7 cellular contexts compared by ENCODE assay signal in the genomic region with DNA sequence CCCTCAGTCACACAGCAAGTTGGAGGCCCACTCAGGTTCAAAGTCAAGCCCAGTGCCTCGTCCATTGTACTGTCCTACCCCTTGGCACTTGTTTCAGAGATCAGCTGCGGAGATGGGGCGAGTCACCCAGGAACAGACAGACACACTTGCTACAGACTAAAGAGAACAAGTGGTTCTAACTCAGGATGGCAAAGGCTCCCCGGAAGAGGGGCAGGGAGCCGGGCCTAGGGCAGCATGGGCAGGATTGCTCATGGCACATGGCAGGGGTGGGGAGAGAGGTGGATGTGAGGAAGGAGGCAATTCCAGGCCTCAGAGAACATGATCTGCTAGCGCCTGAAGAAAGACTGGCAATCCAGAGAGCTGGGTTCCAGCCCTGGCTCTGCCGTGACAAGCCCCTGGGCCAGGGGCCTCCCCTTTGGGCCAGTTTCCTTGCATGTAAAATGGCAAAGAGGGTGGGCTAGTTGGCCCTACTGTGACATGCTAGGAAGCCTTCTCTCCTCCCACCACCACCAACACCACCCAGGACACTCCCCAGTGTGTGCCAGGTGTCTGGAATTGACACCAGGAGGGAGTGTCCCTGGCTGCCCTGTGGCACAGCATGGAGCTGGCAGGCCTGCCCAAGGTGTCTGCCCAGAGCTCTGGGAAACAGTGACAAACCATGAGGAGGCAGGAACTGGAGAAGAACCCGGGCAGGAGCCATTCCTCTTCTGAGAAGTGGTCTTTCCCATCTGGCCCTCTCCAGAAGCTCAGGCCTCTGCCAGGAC. TPM values are rescaled to one million over a fixed set of nuclear protein-coding genes. Genes with fewer than 3 reads are reported as not detected.
DNase-seq lines count a peak whose midpoint lies in the region; ATAC-seq and TF ChIP-seq lines count a peak whose summit lies in the region.

No MANE protein-coding gene starts in this region.

- intact Hi-C loops in body of pancreas (cut with DNase I): no loop called here
- intact Hi-C loops in lower leg skin (cut with DNase I; ENCODE audit: low total_unique reads): no loop called here

- H3K79me1 ChIP-seq in mesenchymal stem cell (replicated peaks; ENCODE audit: low read length, poor library complexity, severe bottlenecking): no peaks in the 10 kb centered on the region

- H3K23ac ChIP-seq in mesenchymal stem cell (ENCODE audit: low read length in 2 of 2): peak overlapping the region in 1 of 2 experiments; percentile 6

- H3K14ac ChIP-seq in mesenchymal stem cell (ENCODE audit: low read length in 2 of 2): peak overlapping the region in 1 of 2 experiments; percentile 74

- H3K4me1 ChIP-seq in body of pancreas: peaks cover 23% of the 10 kb centered on the region
- H3K4me1 ChIP-seq in mesenchymal stem cell (ENCODE audit: control insufficient read depth, insufficient read depth, low read depth, low read length): peaks cover 21% of the 10 kb centered on the region

- peak overlapping the region; percentile 45 for H4K91ac ChIP-seq in mesenchymal stem cell (ENCODE audit: low read length)

- peak; percentile 62 for ATAC-seq in body of pancreas
- ATAC-seq in stimulated activated naive CD8-positive, alpha-beta T cell treated with anti-CD3 and anti-CD28 coated beads, Interleukin-15, amount 100 ng/mL, for 72 hours: peak; percentile 33

- DNase-seq in LHCN-M2 (ENCODE audit: low read depth) (peak; percentile 66), body of pancreas (peak in 3 of 4 donors; percentile 40 to 66 (median 55)), mesenchymal stem cell (no peak), NCI-H1417 (lab: John Stamatoyannopoulos, UW) (no peak), lower leg skin (ENCODE audit: low spot score in 2 of 2) (no peak)
- DNase-seq in stimulated activated naive CD8-positive, alpha-beta T cell treated with anti-CD3 and anti-CD28 coated beads, Interleukin-15, amount 100 ng/mL, for 72 hours: peak in 1 of 2 donors; percentile 11
- DNase-seq in effector CD4-positive, alpha-beta T cell: no peak

- H3K27ac ChIP-seq in body of pancreas (peak overlapping the region in 3 of 4 donors; percentile 43 to 54 (median 45)), mesenchymal stem cell (ENCODE audit: low read length, poor library complexity, severe bottlenecking) (no peak overlapping the region)

- H3K4me3 ChIP-seq in body of pancreas (no peak overlapping the region), mesenchymal stem cell (ENCODE audit: insufficient read depth in 1 of 2, low read depth in 1 of 2, low read length in 2 of 2) (no peak overlapping the region), lower leg skin (ENCODE audit: low read depth, poor library complexity, severe bottlenecking) (no peak overlapping the region)

- peak overlapping the region; percentile 78 to 89 for H3K27ac Mint-ChIP-seq in stimulated activated naive CD8-positive, alpha-beta T cell treated with anti-CD3 and anti-CD28 coated beads, Interleukin-15, amount 100 ng/mL, for 72 hours

- peak overlapping the region; percentile 56 to 99 for H3K18ac ChIP-seq in mesenchymal stem cell (ENCODE audit: low read depth in 1 of 2, low read length in 2 of 2)

- H2BK120ac ChIP-seq in mesenchymal stem cell (ENCODE audit: low read depth, low read length): peak overlapping the region; percentile 22

- no peak overlapping the region for H3K9ac ChIP-seq in mesenchymal stem cell (ENCODE audit: low read length)

- peak overlapping the region; percentile 9 to 100 for H2BK12ac ChIP-seq in mesenchymal stem cell (ENCODE audit: low read length in 2 of 2)

- H3K4me2 ChIP-seq in mesenchymal stem cell (ENCODE audit: low read length, poor library complexity, severe bottlenecking): no peak overlapping the region

- TF ChIP-seq CTCF in body of pancreas (IDR thresholded peaks at IDR 0.05) (no peak), lower leg skin (IDR thresholded peaks at IDR 0.05) (no peak)

- H3K9me3 ChIP-seq in body of pancreas: no peaks in the 10 kb centered on the region
- H3K9me3 ChIP-seq in mesenchymal stem cell (ENCODE audit: control insufficient read depth, low read length): peaks cover 4% of the 10 kb centered on the region

- TF ChIP-seq POLR2A in body of pancreas (IDR thresholded peaks at IDR 0.05) (no peak), lower leg skin (IDR thresholded peaks at IDR 0.05) (no peak)

- 73 to 79% methylated on average over 7 to 8 of the region's 8 CpGs for WGBS in body of pancreas, 2 donors
- WGBS in mesenchymal stem cell: 80% methylated on average over 6 of the region's 8 CpGs
- WGBS in lower leg skin, 2 donors: 36 to 49% methylated on average over 8 of the region's 8 CpGs

- H4K8ac ChIP-seq in mesenchymal stem cell (ENCODE audit: low read length): peak overlapping the region; percentile 25

- H3K9me3 Mint-ChIP-seq in stimulated activated naive CD8-positive, alpha-beta T cell treated with anti-CD3 and anti-CD28 coated beads, Interleukin-15, amount 100 ng/mL, for 72 hours: no peaks in the 10 kb centered on the region

- peaks cover 19% of the 10 kb centered on the region for H3K4me1 Mint-ChIP-seq in stimulated activated naive CD8-positive, alpha-beta T cell treated with anti-CD3 and anti-CD28 coated beads, Interleukin-15, amount 100 ng/mL, for 72 hours

- no peak overlapping the region for H2BK5ac ChIP-seq in mesenchymal stem cell (ENCODE audit: low read depth, low read length, poor library complexity, severe bottlenecking)

- no peak overlapping the region for H3K4me3 Mint-ChIP-seq in stimulated activated naive CD8-positive, alpha-beta T cell treated with anti-CD3 and anti-CD28 coated beads, Interleukin-15, amount 100 ng/mL, for 72 hours

- H3K4ac ChIP-seq in mesenchymal stem cell (ENCODE audit: low read depth in 1 of 2, low read length in 2 of 2): peak overlapping the region; percentile 29 to 96

- H3K36me3 ChIP-seq in body of pancreas (replicated peaks in 1 of 2; ENCODE audit: insufficient read depth in 1 of 2, low read depth in 2 of 2): no peaks in the 10 kb centered on the region
- no peaks in the 10 kb centered on the region for H3K36me3 ChIP-seq in mesenchymal stem cell (ENCODE audit: control insufficient read depth in 1 of 2, insufficient read depth in 2 of 2, low read depth in 1 of 2, low read length in 2 of 2)

- no peaks in the 10 kb centered on the region for H3K27me3 Mint-ChIP-seq in stimulated activated naive CD8-positive, alpha-beta T cell treated with anti-CD3 and anti-CD28 coated beads, Interleukin-15, amount 100 ng/mL, for 72 hours

- H3K27me3 ChIP-seq in body of pancreas: no peaks in the 10 kb centered on the region
- H3K27me3 ChIP-seq in mesenchymal stem cell (ENCODE audit: control insufficient read depth in 1 of 2, insufficient read depth in 1 of 2, low read length in 2 of 2): no peaks in the 10 kb centered on the region

- H2BK15ac ChIP-seq in mesenchymal stem cell (ENCODE audit: low read depth, poor library complexity, severe bottlenecking): no peak overlapping the region

- peak overlapping the region; percentile 9 for H2AK5ac ChIP-seq in mesenchymal stem cell (ENCODE audit: low read length, severe bottlenecking)

- H2AFZ ChIP-seq in mesenchymal stem cell (ENCODE audit: low read depth, low read length): no peak overlapping the region

RNA-seq across cellular contexts. Expression of a gene that starts 24.0 kb away (rescaled TPM):
- 49.7 and 56.7 TPM in 2 replicates for total RNA-seq in LHCN-M2 (2014; rRNA removed)
- polyA plus RNA-seq in LHCN-M2 (2012): 16.9 TPM
- total RNA-seq in body of pancreas: 10 to 100 TPM; 26.7 to 52.1 TPM
- 49.1 TPM for polyA plus RNA-seq in mesenchymal stem cell (2013, experiment 1 of 2)
- polyA plus RNA-seq in mesenchymal stem cell (2013, experiment 2 of 2): 48.1 TPM
- 100 to 1,000 TPM in 1 of 4 donors, 10 to 100 TPM in 3; 64.5 to 100 (median 94.0) TPM for total RNA-seq in lower leg skin

RNA-seq across cellular contexts. Expression of a gene that starts 45.6 kb away (rescaled TPM):
- total RNA-seq in LHCN-M2 (2014; rRNA removed) (12.8 and 13.0 TPM in 2 replicates), body of pancreas (10 to 100 TPM; 13.7 to 17.1 TPM), lower leg skin (10 to 100 TPM; 36.6 to 60.0 (median 52.1) TPM)
- polyA plus RNA-seq in LHCN-M2 (2012): 3.3 TPM
- polyA plus RNA-seq in mesenchymal stem cell (2013, experiment 1 of 2): 8.8 TPM
- 8.8 TPM for polyA plus RNA-seq in mesenchymal stem cell (2013, experiment 2 of 2)

Comparison
In these comparisons a context has a peak if more than half of its experiments do, and no peak if none do; other contexts are left out.
1. DNase-seq: peak in LHCN-M2 (single experiment) and body of pancreas (3 of 4); none in mesenchymal stem cell (single experiment), NCI-H1417 (0 of 3), lower leg skin (0 of 2) and effector CD4-positive, alpha-beta T cell (single experiment).